In the genomic region with DNA sequence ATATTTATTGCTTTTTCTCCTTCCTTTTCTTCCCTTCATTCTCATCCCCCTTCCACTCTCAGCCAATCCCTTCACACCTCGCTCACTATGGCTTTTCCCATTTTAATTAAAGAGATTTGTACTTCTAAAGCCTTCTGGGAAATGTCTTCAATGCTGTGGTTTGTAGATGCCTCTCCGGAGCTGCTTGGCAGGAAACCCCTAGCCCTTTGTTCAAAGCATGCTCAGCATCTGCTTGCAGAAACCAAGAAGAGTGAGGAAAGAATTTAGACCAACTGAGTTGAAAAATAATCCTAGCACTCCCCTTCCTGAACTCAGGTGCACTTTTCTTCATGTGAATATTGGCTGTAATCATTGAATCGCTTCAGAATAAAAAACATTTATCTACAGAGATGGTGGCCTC, we compare ENCODE assay signal across 22 cellular contexts.
DNase-seq lines count a peak whose midpoint lies in the region; ATAC-seq, FAIRE-seq and TF ChIP-seq lines count a peak whose summit lies in the region.
"Had no signal": no experiment of that assay in that cellular context is flagged by ENCODE, and none has a peak within 500 bp of the region (broad histone marks: within the 10 kb centered on the region; RNA-seq: fewer than 3 reads in every experiment).

No MANE protein-coding gene starts in this region.

- H3K9ac ChIP-seq in astrocyte (ENCODE audit: low read length): no peak overlapping the region

- no peak for TF ChIP-seq POLR2A in stomach (IDR thresholded peaks at IDR 0.05)

- H3K9me3 ChIP-seq in astrocyte (ENCODE audit: insufficient read depth, low read depth, low read length): no peaks in the 10 kb centered on the region
- no peaks in the 10 kb centered on the region for H3K9me3 ChIP-seq in stomach

- H3K79me2 ChIP-seq in astrocyte (ENCODE audit: insufficient read depth, low read length): no peaks in the 10 kb centered on the region

- H3K4me3 ChIP-seq in AG10803 (ENCODE audit: low read length): no peak overlapping the region
- H3K4me3 ChIP-seq in astrocyte (ENCODE audit: insufficient read depth, low read depth, low read length): no peak overlapping the region
- no peak overlapping the region for H3K4me3 ChIP-seq in stomach
- H3K4me3 ChIP-seq: GM12878 had no signal

- no peak for ATAC-seq in GM21737 (IDR thresholded peaks at IDR 0.05; ENCODE audit: unreplicated experiment)
- ATAC-seq: GM12878, HepG2, PC-3, SK-N-SH treated with all-trans-retinoic acid at 6 μM for 48 hours, T-cell had no signal

- H3K4me1 Mint-ChIP-seq in astrocyte (ENCODE audit: low read depth, unreplicated experiment) (no peaks in the 10 kb centered on the region), nephron progenitor cell (peaks cover 26% of the 10 kb centered on the region)
- H3K4me1 Mint-ChIP-seq: T-cell had no signal

- FAIRE-seq in astrocyte (lab: Jason Lieb, UNC): no peak
- FAIRE-seq: GM12878, GM19239, HepG2 had no signal

- H3K36me3 Mint-ChIP-seq in astrocyte (ENCODE audit: low read depth, unreplicated experiment): no peaks in the 10 kb centered on the region
- no peaks in the 10 kb centered on the region for H3K36me3 Mint-ChIP-seq in nephron progenitor cell (ENCODE audit: low read depth)
- H3K36me3 Mint-ChIP-seq: T-cell had no signal

- H3K4me3 Mint-ChIP-seq in astrocyte (ENCODE audit: unreplicated experiment): no peak overlapping the region
- H3K4me3 Mint-ChIP-seq in nephron progenitor cell: no peak overlapping the region
- H3K4me3 Mint-ChIP-seq: T-cell had no signal

- H3K27me3 ChIP-seq in astrocyte (ENCODE audit: insufficient read depth, low read length) (no peaks in the 10 kb centered on the region), stomach (no peaks in the 10 kb centered on the region)

- H3K36me3 ChIP-seq in astrocyte (ENCODE audit: insufficient read depth, low read length): no peaks in the 10 kb centered on the region
- no peaks in the 10 kb centered on the region for H3K36me3 ChIP-seq in stomach

- H3K9me3 Mint-ChIP-seq in astrocyte (ENCODE audit: unreplicated experiment): no peaks in the 10 kb centered on the region
- peaks cover 4% of the 10 kb centered on the region for H3K9me3 Mint-ChIP-seq in nephron progenitor cell

- no peak for TF ChIP-seq EP300 in stomach (IDR thresholded peaks at IDR 0.05)

- H3K27ac Mint-ChIP-seq in astrocyte (ENCODE audit: unreplicated experiment) (no peak overlapping the region), nephron progenitor cell (peak overlapping the region; percentile 89)
- H3K27ac Mint-ChIP-seq: T-cell had no signal

- no peaks in the 10 kb centered on the region for H4K20me1 ChIP-seq in astrocyte (ENCODE audit: insufficient read depth, low read length)

- DNase-seq in AG10803 (ENCODE audit: low read depth): peak; percentile 66
- peak; percentile 11 for DNase-seq in GM03348 (ENCODE audit: low spot score)
- peak; percentile 73 for DNase-seq in astrocyte (ENCODE audit: low read depth)
- no peak for DNase-seq in nephron progenitor cell
- DNase-seq in stomach: no peak
- no peak for DNase-seq in NCI-H1092 treated with DMSO at 0.1 percent for 48 hours (lab: John Stamatoyannopoulos, UW)
- DNase-seq in stimulated activated CD4-positive, alpha-beta T cell treated with anti-CD3 and anti-CD28 coated beads, Interleukin-4, amount 100 ng/mL, for 1 hour: no peak
- DNase-seq: AML-193, GDM1, KG1, NCI-H1417 treated with DMSO at 0.1 percent for 48 hours, NCI-H1930, NCI-H524, PC-3, SIG-M5, T-cell had no signal

- no peak overlapping the region for H3K27ac ChIP-seq in astrocyte (ENCODE audit: low read depth, low read length)
- H3K27ac ChIP-seq in stomach: no peak overlapping the region
- H3K27ac ChIP-seq: RWPE1 had no signal

- intact Hi-C loops in stomach (cut with DNase I; ENCODE audit: low total_unique reads): no loop called here

- TF ChIP-seq CTCF in AG10803 (conservative IDR thresholded peaks at IDR 0.05; ENCODE audit: low read length) (no peak), astrocyte (IDR thresholded peaks at IDR 0.05; ENCODE audit: insufficient read depth, low read depth, low read length) (no peak), nephron progenitor cell (IDR thresholded peaks at IDR 0.05) (no peak), stomach (IDR thresholded peaks at IDR 0.05) (no peak)

- no peaks in the 10 kb centered on the region for H3K27me3 Mint-ChIP-seq in astrocyte (ENCODE audit: low read depth, unreplicated experiment)
- peaks cover 5% of the 10 kb centered on the region for H3K27me3 Mint-ChIP-seq in nephron progenitor cell (ENCODE audit: low read depth, poor library complexity)

- no peak overlapping the region for H3K4me2 ChIP-seq in astrocyte (ENCODE audit: low read length)

- H2AFZ ChIP-seq in astrocyte (ENCODE audit: low read depth, low read length): no peak overlapping the region

- WGBS in stomach, 5 donors: 53 to 81% (median 68%) methylated on average over 3 of the region's 3 CpGs

- H3K4me1 ChIP-seq in astrocyte (ENCODE audit: insufficient read depth, low read length) (no peaks in the 10 kb centered on the region), stomach (no peaks in the 10 kb centered on the region)

Comparison
In these comparisons a context has a peak if more than half of its experiments do, and no peak if none do; other contexts are left out.
1. DNase-seq: peak in AG10803 (single experiment), GM03348 (single experiment) and astrocyte (single experiment); none in nephron progenitor cell (single experiment), stomach (single experiment), NCI-H1092 treated with DMSO at 0.1 percent for 48 hours (single experiment) and stimulated activated CD4-positive, alpha-beta T cell treated with anti-CD3 and anti-CD28 coated beads, Interleukin-4, amount 100 ng/mL, for 1 hour (single experiment).